10 cellular contexts compared by ENCODE assay signal in the genomic region with DNA sequence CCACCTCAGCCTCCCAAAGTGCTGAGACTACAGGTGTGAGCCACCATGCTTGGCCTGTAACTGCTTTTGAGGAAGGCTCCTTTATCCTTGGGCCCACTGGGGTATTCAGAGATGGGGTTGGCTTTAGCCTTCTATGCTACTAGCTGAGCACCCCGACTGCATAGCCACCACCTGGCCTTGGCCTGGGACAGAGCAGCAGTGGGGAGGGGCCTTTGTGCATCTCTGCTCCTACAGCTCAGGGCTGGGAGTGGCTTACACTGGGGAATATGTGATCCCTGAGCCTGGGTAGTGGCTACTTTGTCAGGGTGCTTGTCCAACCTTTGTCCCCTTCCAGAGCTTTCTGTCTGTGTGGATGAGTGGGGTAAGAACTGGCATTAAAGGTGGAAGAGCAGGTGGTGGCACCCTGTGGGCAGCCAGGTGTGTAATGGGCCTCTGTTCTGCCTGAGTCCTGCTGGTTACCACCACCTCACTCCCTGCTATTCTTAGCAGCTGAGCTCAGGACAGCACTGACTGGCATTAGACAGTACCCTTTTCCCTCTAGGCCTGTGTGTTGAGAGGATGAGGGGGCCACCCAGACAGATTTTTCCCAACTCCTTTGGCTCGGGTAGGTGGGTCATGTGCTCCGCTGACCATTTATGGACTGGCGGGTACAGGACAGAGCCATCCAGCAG. TPM values are rescaled to one million over a fixed set of nuclear protein-coding genes. Genes with fewer than 3 reads are reported as not detected.
DNase-seq lines count a peak whose midpoint lies in the region; ATAC-seq, FAIRE-seq and TF ChIP-seq lines count a peak whose summit lies in the region.
"Not testable (repeated sequence)": the region's sequence is repeated elsewhere in the genome, so short reads cannot be mapped to it uniquely, and the experiment has no call there.
"Had no signal": no experiment of that assay in that cellular context is flagged by ENCODE, and none has a peak within 500 bp of the region (broad histone marks: within the 10 kb centered on the region; RNA-seq: fewer than 3 reads in every experiment).

No MANE protein-coding gene starts in this region.

- not testable (repeated sequence) for H3K36me3 Mint-ChIP-seq in WTC11

- dilution Hi-C loops in endothelial cell of umbilical vein (cut with MboI; ENCODE audit: extremely low pct_ligation_motif_present, low sequenced_read_pairs) = not testable (repeated sequence)

- not testable (repeated sequence) for H3K9me3 ChIP-seq in endothelial cell of umbilical vein (replicated peaks; ENCODE audit: control insufficient read depth, insufficient read depth, low read length); heart right ventricle; right cardiac atrium (ENCODE audit: control insufficient read depth, low read length); right lobe of liver; small intestine (ENCODE audit: control insufficient read depth, low read depth)

- not testable (repeated sequence) for H3K27ac Mint-ChIP-seq in WTC11

- TF ChIP-seq CTCF in WTC11 (IDR thresholded peaks at IDR 0.05); endothelial cell of umbilical vein (IDR thresholded peaks at IDR 0.05; ENCODE audit: extremely low read depth in 1 of 2, insufficient read depth in 1 of 2, low read depth in 1 of 2, low read length in 2 of 2); heart right ventricle (IDR thresholded peaks at IDR 0.05); right lobe of liver (IDR thresholded peaks at IDR 0.05): not testable (repeated sequence)

- BruUV-seq in endothelial cell of umbilical vein (replicated peaks; lab: Mats Ljungman, UMichigan) = not testable (repeated sequence)

- H3K4me2 ChIP-seq in endothelial cell of umbilical vein (ENCODE audit: insufficient read depth, low read length) = not testable (repeated sequence)

- CTCF ChIA-PET in WTC11 (lab: Charles Lee); endothelial cell of umbilical vein (lab: Charles Lee): not testable (repeated sequence)

- ATAC-seq in WTC11 = peak; percentile 33
- peak; percentile 53 to 86 (median 74) for ATAC-seq in heart right ventricle
- peak; percentile 5 to 31 for ATAC-seq in right cardiac atrium
- peak; percentile 10 to 27 (median 12) for ATAC-seq in right lobe of liver

- H3K4me3 Mint-ChIP-seq in WTC11 = not testable (repeated sequence)

- not testable (repeated sequence) for H3K79me2 ChIP-seq in endothelial cell of umbilical vein (ENCODE audit: control insufficient read depth, insufficient read depth, low read length)

- not testable (repeated sequence) for H3K27ac ChIP-seq in endothelial cell of umbilical vein (ENCODE audit: insufficient read depth, low read depth, low read length); right cardiac atrium (ENCODE audit: low read length); right lobe of liver; small intestine (ENCODE audit: low read depth in 1 of 2, low read length in 1 of 2)
- H3K27ac ChIP-seq in heart right ventricle = peak overlapping the region in 4 of 10 donors; percentile 48 to 60 (median 52)

- not testable (repeated sequence) for H3K9ac ChIP-seq in endothelial cell of umbilical vein (replicated peaks; ENCODE audit: extremely low read depth, insufficient read depth, low read length)

- not testable (repeated sequence) for H2AFZ ChIP-seq in endothelial cell of umbilical vein (ENCODE audit: low read depth, low read length)

- H3K4me3 ChIP-seq in endothelial cell of umbilical vein (replicated peaks in 1 of 3; ENCODE audit: insufficient read depth in 1 of 3, low read depth in 1 of 3, low read length in 3 of 3); heart right ventricle; right cardiac atrium (ENCODE audit: low read length); right lobe of liver; small intestine (ENCODE audit: low read depth in 1 of 2, low read length in 2 of 2): not testable (repeated sequence)

- not testable (repeated sequence) for TF ChIP-seq POLR2A in GM12891 (IDR thresholded peaks at IDR 0.05; ENCODE audit: low read depth, low read length); endothelial cell of umbilical vein (IDR thresholded peaks at IDR 0.05; ENCODE audit: low read depth, low read length); right lobe of liver (IDR thresholded peaks at IDR 0.05)

- not testable (repeated sequence) for H3K4me1 Mint-ChIP-seq in WTC11

- intact Hi-C loops in endothelial cell of umbilical vein (cut with micrococcal nuclease); heart right ventricle (cut with DNase I); right cardiac atrium (cut with DNase I); right lobe of liver (cut with DNase I): not testable (repeated sequence)

- not testable (repeated sequence) for H3K9me1 ChIP-seq in endothelial cell of umbilical vein (replicated peaks; ENCODE audit: control insufficient read depth, extremely low read depth, insufficient read depth, low read length)

- WGBS in heart right ventricle, 2 donors = 61 to 64% methylated on average over 4 of the region's 4 CpGs
- WGBS in right cardiac atrium = 73% methylated on average over 4 of the region's 4 CpGs
- WGBS in right lobe of liver (ENCODE audit: insufficient coverage, low coverage, low lambda C conversion rate, missing lambda C conversion rate) = 80% methylated on average over 1 of the region's 4 CpGs
- WGBS in small intestine, 3 donors = 81 to 86% (median 83%) methylated on average over 1 to 4 of the region's 4 CpGs

- H3K36me3 ChIP-seq in endothelial cell of umbilical vein (ENCODE audit: control insufficient read depth in 2 of 2, extremely low read depth in 1 of 2, insufficient read depth in 2 of 2, low read length in 2 of 2) (peaks cover 0 to 21% of the 10 kb centered on the region in 2 experiments), heart right ventricle (peaks cover 0 to 37% (median 6%) of the 10 kb centered on the region in 9 donors), right lobe of liver (peaks cover 0 to 24% (median 5%) of the 10 kb centered on the region in 4 donors), small intestine (ENCODE audit: control insufficient read depth in 2 of 2, insufficient read depth in 2 of 2, low read length in 2 of 2) (peaks cover 0 to 19% of the 10 kb centered on the region in 2 donors)

- H3K27me3 Mint-ChIP-seq in WTC11 (ENCODE audit: low read depth) = not testable (repeated sequence)

- POLR2A ChIA-PET in WTC11 (lab: Charles Lee); endothelial cell of umbilical vein (lab: Charles Lee): not testable (repeated sequence)

- peak; percentile 71 for FAIRE-seq in GM12891 (lab: Jason Lieb, UNC)
- FAIRE-seq in endothelial cell of umbilical vein (lab: Jason Lieb, UNC) = peak; percentile 78
- not testable (repeated sequence) for FAIRE-seq in small intestine (lab: Jason Lieb, UNC)

- DNase-seq in GM12891 (ENCODE audit: insufficient read length, low spot score); WTC11 (ENCODE audit: low spot score); endothelial cell of umbilical vein (ENCODE audit: low read depth, low spot score); heart right ventricle; right lobe of liver: not testable (repeated sequence)
- DNase-seq in right cardiac atrium (peak in 1 of 3 donors; percentile 5), small intestine (peak; percentile 52)

- not testable (repeated sequence) for H3K4me1 ChIP-seq in endothelial cell of umbilical vein (ENCODE audit: control insufficient read depth, extremely low read depth, insufficient read depth, low read length); right cardiac atrium (ENCODE audit: control insufficient read depth, insufficient read depth, low read length); small intestine (ENCODE audit: control insufficient read depth in 2 of 2, insufficient read depth in 1 of 2, low read depth in 1 of 2, low read length in 1 of 2)
- H3K4me1 ChIP-seq in heart right ventricle (peaks cover 0 to 59% (median 15%) of the 10 kb centered on the region in 9 donors), right lobe of liver (peaks cover 0 to 12% (median 0%) of the 10 kb centered on the region in 4 donors)

- not testable (repeated sequence) for H3K27me3 ChIP-seq in endothelial cell of umbilical vein (ENCODE audit: control insufficient read depth in 2 of 2, insufficient read depth in 2 of 2, low read length in 2 of 2); heart right ventricle; right cardiac atrium (ENCODE audit: control insufficient read depth, insufficient read depth); right lobe of liver; small intestine (ENCODE audit: control insufficient read depth in 2 of 2, insufficient read depth in 2 of 2, low read length in 2 of 2)

- not testable (repeated sequence) for H4K20me1 ChIP-seq in endothelial cell of umbilical vein (replicated peaks; ENCODE audit: control insufficient read depth, extremely low read depth, insufficient read depth, low read length)

- not testable (repeated sequence) for H3K9me3 Mint-ChIP-seq in WTC11

RNA-seq across cellular contexts. Expression of a gene that starts 6.1 kb away (rescaled TPM):
- polyA plus RNA-seq in GM12891 (2012; ENCODE audit: low read depth, missing spikeins) = 7.8 TPM
- 45.5 to 47.1 TPM (median 46.8 TPM) in 3 replicates for total RNA-seq in WTC11 (2021)
- 43.4 and 51.0 TPM in 2 replicates for total RNA-seq in endothelial cell of umbilical vein
- polyA plus RNA-seq in endothelial cell of umbilical vein = 59.3 and 67.2 TPM in 2 replicates
- polyA plus RNA-seq in endothelial cell of umbilical vein (2011; cell fraction: cytosol; rRNA removed) = 33.3 and 36.7 TPM in 2 replicates
- polyA plus RNA-seq in endothelial cell of umbilical vein (2011; cell fraction: nucleus; rRNA removed) = 121 and 157 TPM in 2 replicates
- 21.4 and 22.2 TPM in 2 replicates for polyA plus RNA-seq in endothelial cell of umbilical vein (2012)
- polyA minus RNA-seq in endothelial cell of umbilical vein = 58.4 and 66.9 TPM in 2 replicates
- polyA minus RNA-seq in endothelial cell of umbilical vein (2011; cell fraction: cytosol; rRNA and poly(A)+ RNA removed) = 39.3 TPM
- 44.3 and 55.8 TPM in 2 replicates for polyA minus RNA-seq in endothelial cell of umbilical vein (2011; cell fraction: nucleus; rRNA and poly(A)+ RNA removed)
- 10 to 100 TPM; 41.5 to 61.8 (median 51.4) TPM for total RNA-seq in heart right ventricle
- polyA plus RNA-seq in heart right ventricle = 10 to 100 TPM; 23.6 to 30.8 TPM
- total RNA-seq in right cardiac atrium = 10 to 100 TPM; 36.6 to 44.6 (median 41.8) TPM
- 24.4 TPM for polyA plus RNA-seq in right cardiac atrium
- 10 to 100 TPM; 32.4 to 48.3 (median 39.9) TPM for total RNA-seq in right lobe of liver
- polyA plus RNA-seq in small intestine = 10 to 100 TPM; 31.7 to 59.9 (median 42.7) TPM

RNA-seq across cellular contexts. Expression of a gene that starts 6.2 kb away (rescaled TPM):
- polyA plus RNA-seq in GM12891 (2012; ENCODE audit: low read depth, missing spikeins) = 21.7 TPM
- total RNA-seq in WTC11 (2021) (13.8 to 17.2 TPM (median 17.2 TPM) in 3 replicates), endothelial cell of umbilical vein (6.1 and 8.7 TPM in 2 replicates), heart right ventricle (1 to 10 TPM; 2.3 to 5.1 (median 3.8) TPM), right cardiac atrium (1 to 10 TPM; 3.5 to 7.5 (median 6.6) TPM), right lobe of liver (100 to 1,000 TPM; 321 to 695 (median 632) TPM)
- polyA plus RNA-seq in endothelial cell of umbilical vein (15.3 and 17.5 TPM in 2 replicates), heart right ventricle (10 to 100 TPM in 1 of 2 donors, 1 to 10 TPM in 1; 3.3 to 16.0 TPM), right cardiac atrium (6.2 TPM), small intestine (100 to 1,000 TPM; 157 to 458 (median 212) TPM)
- polyA plus RNA-seq in endothelial cell of umbilical vein (2011; cell fraction: cytosol; rRNA removed) = 2.3 and 3.7 TPM in 2 replicates
- polyA plus RNA-seq in endothelial cell of umbilical vein (2011; cell fraction: nucleus; rRNA removed) = 88.4 and 130 TPM in 2 replicates
- 5.2 and 7.7 TPM in 2 replicates for polyA plus RNA-seq in endothelial cell of umbilical vein (2012)
- polyA minus RNA-seq in endothelial cell of umbilical vein = 3.9 and 8.2 TPM in 2 replicates
- 3.5 TPM for polyA minus RNA-seq in endothelial cell of umbilical vein (2011; cell fraction: cytosol; rRNA and poly(A)+ RNA removed)
- 7.8 and 15.7 TPM in 2 replicates for polyA minus RNA-seq in endothelial cell of umbilical vein (2011; cell fraction: nucleus; rRNA and poly(A)+ RNA removed)

RNA-seq across cellular contexts. Expression of a gene that starts 21.3 kb away (rescaled TPM):
- polyA plus RNA-seq in GM12891 (2012; ENCODE audit: low read depth, missing spikeins) = 80.9 TPM
- 270 to 276 TPM (median 273 TPM) in 3 replicates for total RNA-seq in WTC11 (2021)
- total RNA-seq in endothelial cell of umbilical vein = 68.2 and 77.9 TPM in 2 replicates
- polyA plus RNA-seq in endothelial cell of umbilical vein = 74.3 and 74.8 TPM in 2 replicates
- 59.0 and 62.5 TPM in 2 replicates for polyA plus RNA-seq in endothelial cell of umbilical vein (2011; cell fraction: cytosol; rRNA removed)
- polyA plus RNA-seq in endothelial cell of umbilical vein (2011; cell fraction: nucleus; rRNA removed) = 103 and 123 TPM in 2 replicates
- polyA plus RNA-seq in endothelial cell of umbilical vein (2012) = 58.7 and 62.8 TPM in 2 replicates
- 97.1 and 102 TPM in 2 replicates for polyA minus RNA-seq in endothelial cell of umbilical vein
- 160 TPM for polyA minus RNA-seq in endothelial cell of umbilical vein (2011; cell fraction: cytosol; rRNA and poly(A)+ RNA removed)
- 38.7 and 41.6 TPM in 2 replicates for polyA minus RNA-seq in endothelial cell of umbilical vein (2011; cell fraction: nucleus; rRNA and poly(A)+ RNA removed)
- 100 to 1,000 TPM; 101 to 140 (median 110) TPM for total RNA-seq in heart right ventricle
- 10 to 100 TPM; 18.2 to 65.7 TPM for polyA plus RNA-seq in heart right ventricle
- 100 to 1,000 TPM in 1 of 4 donors, 10 to 100 TPM in 3; 75.7 to 110 (median 93.6) TPM for total RNA-seq in right cardiac atrium
- polyA plus RNA-seq in right cardiac atrium = 37.4 TPM
- total RNA-seq in right lobe of liver = 100 to 1,000 TPM in 2 of 6 experiments, 10 to 100 TPM in 4; 60.9 to 114 (median 90.5) TPM
- polyA plus RNA-seq in small intestine = 10 to 100 TPM; 66.2 to 83.0 (median 80.7) TPM

RNA-seq across cellular contexts. Expression of a gene that starts 24.0 kb away (rescaled TPM):
- polyA plus RNA-seq in GM12891 (2012; ENCODE audit: low read depth, missing spikeins) = 1.0 TPM
- 3.9 to 5.3 TPM (median 4.3 TPM) in 3 replicates for total RNA-seq in WTC11 (2021)
- 0.21 TPM in 1 of 2 replicates, not detected in the other for total RNA-seq in endothelial cell of umbilical vein
- polyA plus RNA-seq in endothelial cell of umbilical vein = 0.21 and 1.2 TPM in 2 replicates
- polyA plus RNA-seq in endothelial cell of umbilical vein (2011; cell fraction: cytosol; rRNA removed) = 0.38 TPM in 1 of 2 replicates, not detected in the other
- 2.6 and 4.0 TPM in 2 replicates for polyA plus RNA-seq in endothelial cell of umbilical vein (2011; cell fraction: nucleus; rRNA removed)
- 0.07 and 0.49 TPM in 2 replicates for polyA plus RNA-seq in endothelial cell of umbilical vein (2012)
- not detected in 2 replicates for polyA minus RNA-seq in endothelial cell of umbilical vein
- 1.2 TPM for polyA minus RNA-seq in endothelial cell of umbilical vein (2011; cell fraction: cytosol; rRNA and poly(A)+ RNA removed)
- 0.53 and 7.4 TPM in 2 replicates for polyA minus RNA-seq in endothelial cell of umbilical vein (2011; cell fraction: nucleus; rRNA and poly(A)+ RNA removed)
- total RNA-seq in heart right ventricle = under 1 TPM in 2 of 10 donors, not detected in 8; 0.09 to 0.15 TPM
- polyA plus RNA-seq in heart right ventricle = 1 to 10 TPM; 1.8 to 2.1 TPM
- under 1 TPM in 1 of 4 donors, not detected in 3; 0.09 TPM for total RNA-seq in right cardiac atrium
- 0.57 TPM for polyA plus RNA-seq in right cardiac atrium
- 1 to 10 TPM in 1 of 6 experiments, under 1 TPM in 3, not detected in 2; 0.07 to 2.4 (median 0.64) TPM for total RNA-seq in right lobe of liver
- under 1 TPM in 2 of 3 donors, not detected in 1; 0.81 to 0.84 TPM for polyA plus RNA-seq in small intestine
- total RNA-seq: GM23248, IMR-90 had no signal
- polyA plus RNA-seq: BJ had no signal

RNA-seq across cellular contexts. Expression of a gene that starts 28.3 kb away (rescaled TPM):
- polyA plus RNA-seq in GM12891 (2012; ENCODE audit: low read depth, missing spikeins) = 18.9 TPM
- total RNA-seq in WTC11 (2021) (23.7 to 28.7 TPM (median 28.0 TPM) in 3 replicates), endothelial cell of umbilical vein (52.5 and 54.5 TPM in 2 replicates), heart right ventricle (10 to 100 TPM in 8 of 10 donors, 1 to 10 TPM in 2; 9.6 to 30.4 (median 12.9) TPM), right cardiac atrium (10 to 100 TPM; 12.6 to 34.7 (median 19.6) TPM), right lobe of liver (10 to 100 TPM; 12.2 to 34.2 (median 25.6) TPM)
- polyA plus RNA-seq in endothelial cell of umbilical vein (61.2 and 62.0 TPM in 2 replicates), heart right ventricle (10 to 100 TPM in 1 of 2 donors, 1 to 10 TPM in 1; 8.7 to 48.8 TPM), right cardiac atrium (13.2 TPM), small intestine (10 to 100 TPM; 18.1 to 47.1 (median 22.4) TPM)
- polyA plus RNA-seq in endothelial cell of umbilical vein (2011; cell fraction: cytosol; rRNA removed) = 39.3 and 44.5 TPM in 2 replicates
- 55.6 and 60.5 TPM in 2 replicates for polyA plus RNA-seq in endothelial cell of umbilical vein (2011; cell fraction: nucleus; rRNA removed)
- polyA plus RNA-seq in endothelial cell of umbilical vein (2012) = 28.8 and 32.8 TPM in 2 replicates
- polyA minus RNA-seq in endothelial cell of umbilical vein = 44.0 and 55.3 TPM in 2 replicates
- 12.7 TPM for polyA minus RNA-seq in endothelial cell of umbilical vein (2011; cell fraction: cytosol; rRNA and poly(A)+ RNA removed)
- polyA minus RNA-seq in endothelial cell of umbilical vein (2011; cell fraction: nucleus; rRNA and poly(A)+ RNA removed) = 26.7 and 32.8 TPM in 2 replicates

Comparison
In these comparisons a context has a peak if more than half of its experiments do, and no peak if none do; other contexts are left out.
1. ATAC-seq: peak in every context shown above with its lines; median percentile 74 in heart right ventricle; 33 in WTC11; 18 in right cardiac atrium; 12 in right lobe of liver.
2. RNA of a gene that starts 6.2 kb away (total RNA-seq): 321 to 695 TPM in right lobe of liver; 13.8 to 17.2 TPM in WTC11, 3.5 to 7.5 TPM in right cardiac atrium, 6.1 to 8.7 TPM in endothelial cell of umbilical vein and 2.3 to 5.1 TPM in heart right ventricle; every median in the first group is over 10 times any median in the second.